In the genomic region with DNA sequence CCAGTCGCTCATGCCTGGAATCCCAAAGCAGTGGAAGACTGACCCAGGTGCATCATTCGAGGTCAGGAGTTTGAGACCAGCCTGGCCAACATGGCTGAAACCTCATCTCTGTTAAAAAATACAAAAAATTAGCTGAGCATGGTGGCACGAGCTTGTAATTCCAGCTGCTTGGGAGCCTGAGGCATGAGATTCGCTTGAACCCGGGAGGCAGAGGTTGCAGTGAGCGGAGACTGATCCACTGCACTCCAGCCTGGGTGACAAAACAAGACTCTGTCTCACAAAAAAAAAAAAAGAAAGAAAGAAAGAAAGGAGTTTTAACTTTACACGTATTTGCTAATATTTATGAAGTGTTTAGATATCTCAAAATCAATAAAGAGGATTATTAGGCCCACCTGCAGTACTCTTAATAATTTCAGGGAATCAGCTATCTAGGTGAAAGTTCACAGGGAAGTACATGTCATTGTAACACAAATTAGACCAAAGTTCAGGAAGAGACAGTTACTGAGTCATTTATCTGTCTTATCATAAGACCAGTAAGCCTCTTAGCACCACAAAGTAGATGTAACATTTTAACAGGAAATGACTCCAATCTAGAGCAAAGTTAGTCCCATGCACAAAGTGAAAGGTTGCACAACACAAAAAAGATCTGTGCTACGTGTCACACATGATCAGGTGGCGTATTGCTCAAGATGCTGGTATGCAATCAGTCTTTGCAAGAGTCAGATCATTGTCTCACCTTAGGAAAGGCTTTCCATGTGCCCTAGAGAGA, we compare ENCODE assay signal across 7 cellular contexts. TPM values are rescaled to one million over a fixed set of nuclear protein-coding genes. Genes with fewer than 3 reads are reported as not detected.
DNase-seq lines count a peak whose midpoint lies in the region; ATAC-seq and TF ChIP-seq lines count a peak whose summit lies in the region.

No MANE protein-coding gene starts in this region.

- ATAC-seq in GM18505 (IDR thresholded peaks at IDR 0.05; ENCODE audit: unreplicated experiment), result peak; percentile 78
- ATAC-seq in HG02798 (IDR thresholded peaks at IDR 0.05; ENCODE audit: poor library complexity, unreplicated experiment), result peak; percentile 59

- peak; percentile 68 for DNase-seq in NOMO-1 treated with dmso at 0.1 percent for 144 hours (lab: John Stamatoyannopoulos, UW; ENCODE audit: unreplicated experiment)
- DNase-seq in activated naive CD4-positive, alpha-beta T cell treated with anti-CD3 and anti-CD28 coated beads, Interleukin-2, amount 10 ng/mL, durations not matched to agents 7 days and 5 days, result peak; percentile 58
- DNase-seq in hepatic stellate cell (ENCODE audit: low spot score), result peak; percentile 69
- peak in 2 of 3 experiments; percentile 27 to 28 for DNase-seq in stimulated activated CD4-positive, alpha-beta T cell treated with anti-CD3 and anti-CD28 coated beads, TNF-alpha, amount 100 ng/mL, for 24 hours (ENCODE audit: low read depth in 3 of 3)
- DNase-seq in glutamatergic neuron, result no peak

- H3K4me1 Mint-ChIP-seq in activated naive CD4-positive, alpha-beta T cell treated with anti-CD3 and anti-CD28 coated beads, Interleukin-2, amount 10 ng/mL, durations not matched to agents 7 days and 5 days, result peaks cover 30% of the 10 kb centered on the region
- no peaks in the 10 kb centered on the region for H3K4me1 Mint-ChIP-seq in glutamatergic neuron (ENCODE audit: low read depth, unreplicated experiment)

- no peak for TF ChIP-seq POLR2A in GM18505 (IDR thresholded peaks at IDR 0.05; ENCODE audit: borderline replicate concordance, extremely low read depth, insufficient read depth, insufficient read length)

- H3K27ac Mint-ChIP-seq in activated naive CD4-positive, alpha-beta T cell treated with anti-CD3 and anti-CD28 coated beads, Interleukin-2, amount 10 ng/mL, durations not matched to agents 7 days and 5 days, result peak overlapping the region; percentile 85
- H3K27ac Mint-ChIP-seq in glutamatergic neuron (ENCODE audit: unreplicated experiment), result no peak overlapping the region

- H3K4me3 Mint-ChIP-seq in activated naive CD4-positive, alpha-beta T cell treated with anti-CD3 and anti-CD28 coated beads, Interleukin-2, amount 10 ng/mL, durations not matched to agents 7 days and 5 days, result peak overlapping the region; percentile 16
- H3K4me3 Mint-ChIP-seq in glutamatergic neuron (ENCODE audit: unreplicated experiment), result no peak overlapping the region

- CTCF ChIA-PET in activated naive CD4-positive, alpha-beta T cell treated with anti-CD3 and anti-CD28 coated beads, Interleukin-2, amount 10 ng/mL, durations not matched to agents 7 days and 5 days (lab: Charles Lee), result interaction anchor here (0.7 to 2.0 kb wide), 3 partner anchors 13 to 112 kb away, joined by 3 to 8 read pairs (median 3); partner anchors contain the start of gene RRAGA

- H3K9me3 Mint-ChIP-seq in activated naive CD4-positive, alpha-beta T cell treated with anti-CD3 and anti-CD28 coated beads, Interleukin-2, amount 10 ng/mL, durations not matched to agents 7 days and 5 days, result no peaks in the 10 kb centered on the region
- H3K9me3 Mint-ChIP-seq in glutamatergic neuron (ENCODE audit: unreplicated experiment), result no peaks in the 10 kb centered on the region

- no peaks in the 10 kb centered on the region for H3K36me3 Mint-ChIP-seq in activated naive CD4-positive, alpha-beta T cell treated with anti-CD3 and anti-CD28 coated beads, Interleukin-2, amount 10 ng/mL, durations not matched to agents 7 days and 5 days
- no peaks in the 10 kb centered on the region for H3K36me3 Mint-ChIP-seq in glutamatergic neuron (ENCODE audit: unreplicated experiment)

- H3K27me3 Mint-ChIP-seq in activated naive CD4-positive, alpha-beta T cell treated with anti-CD3 and anti-CD28 coated beads, Interleukin-2, amount 10 ng/mL, durations not matched to agents 7 days and 5 days, result no peaks in the 10 kb centered on the region
- peaks cover 2% of the 10 kb centered on the region for H3K27me3 Mint-ChIP-seq in glutamatergic neuron (ENCODE audit: unreplicated experiment)

- TF ChIP-seq CTCF in glutamatergic neuron (IDR thresholded peaks at IDR 0.05; ENCODE audit: partially characterized antibody, unreplicated experiment), result no peak

RNA-seq across cellular contexts. Expression of gene PLIN2, which starts 34.1 kb away (rescaled TPM):
- total RNA-seq in glutamatergic neuron (ENCODE audit: unreplicated experiment), result 36.9 TPM

RNA-seq across cellular contexts. Expression of gene HAUS6, which starts 58.7 kb away (rescaled TPM):
- total RNA-seq in glutamatergic neuron (ENCODE audit: unreplicated experiment), result 18.3 TPM
